ENCODE assay signal across 9 cellular contexts in the genomic region with DNA sequence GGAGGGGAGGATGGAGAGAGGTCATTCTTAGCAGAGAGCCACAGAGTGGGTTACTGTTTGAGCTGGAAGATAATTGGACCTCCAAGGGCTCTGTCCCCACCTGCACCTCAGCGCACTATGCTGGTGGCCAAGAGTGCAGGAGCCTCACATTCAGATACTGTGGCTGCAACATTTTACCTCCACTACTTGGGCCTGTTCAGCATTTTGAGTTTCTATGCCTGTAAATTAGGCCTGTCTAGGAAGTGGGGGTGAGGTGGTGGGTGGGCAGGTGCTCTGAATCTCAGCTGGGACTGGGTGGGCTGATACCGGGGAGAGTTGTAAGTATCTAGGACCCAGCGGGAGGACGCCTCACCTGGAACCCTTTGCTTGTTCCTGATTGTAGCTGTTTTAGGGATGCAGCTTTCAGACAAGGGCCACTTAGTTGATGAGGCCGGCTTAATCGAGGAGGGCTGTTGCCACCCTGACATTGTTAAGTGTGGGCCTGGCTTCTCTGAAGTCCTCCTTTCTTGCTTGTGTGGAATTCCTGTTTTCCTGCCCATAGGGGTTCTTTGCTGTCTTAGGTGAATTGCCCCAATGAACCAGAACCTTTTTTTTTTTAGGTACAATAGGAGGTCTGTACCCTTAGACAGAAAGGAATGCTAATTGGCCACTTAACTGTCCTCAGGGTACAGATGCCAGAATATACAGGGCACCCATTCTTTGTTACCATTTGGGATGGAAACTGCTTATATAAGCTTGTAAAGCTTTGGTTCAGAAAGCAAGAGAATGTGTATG.
DNase-seq lines count a peak whose midpoint lies in the region; ATAC-seq and TF ChIP-seq lines count a peak whose summit lies in the region.
"Had no signal": no experiment of that assay in that cellular context is flagged by ENCODE, and none has a peak within 500 bp of the region (broad histone marks: within the 10 kb centered on the region; RNA-seq: fewer than 3 reads in every experiment).

No MANE protein-coding gene starts in this region.

- ATAC-seq in foreskin keratinocyte: no peak

- H3K27ac ChIP-seq in SJCRH30: peak overlapping the region; percentile 82
- peak overlapping the region; percentile 45 for H3K27ac ChIP-seq in foreskin keratinocyte

- no peaks in the 10 kb centered on the region for H3K9me3 ChIP-seq in SJCRH30 (replicated peaks)

- no peaks in the 10 kb centered on the region for H3K36me3 ChIP-seq in SJCRH30

- H3K4me1 ChIP-seq in SJCRH30 (peaks cover 57% of the 10 kb centered on the region), foreskin keratinocyte (peaks cover 66% of the 10 kb centered on the region)

- H3K4me3 ChIP-seq in SJCRH30: no peak overlapping the region

- H3K27me3 ChIP-seq in SJCRH30 (no peaks in the 10 kb centered on the region), foreskin keratinocyte (no peaks in the 10 kb centered on the region)

- DNase-seq in ELF-1 (ENCODE audit: low read depth, low spot score) (peak; percentile 89), SJCRH30 (peak in 1 of 2 experiments; percentile 51), foreskin keratinocyte (no peak), renal cortical epithelial cell (ENCODE audit: low read depth) (peak; percentile 67), DMS79 (lab: John Stamatoyannopoulos, UW) (no peak), LoVo (ENCODE audit: low spot score) (no peak), cerebellar nuclear complex (lab: John Stamatoyannopoulos, UW) (no peak), middle frontal gyrus (ENCODE audit: extremely low spot score, low spot score) (no peak)
- DNase-seq: activated CD8-positive, alpha-beta memory T cell treated with anti-CD3 and anti-CD28 coated beads for 24 hours had no signal

- TF ChIP-seq CTCF in foreskin keratinocyte (conservative IDR thresholded peaks at IDR 0.05): no peak

Comparison
In these comparisons a context has a peak if more than half of its experiments do, and no peak if none do; other contexts are left out.
1. DNase-seq: peak in ELF-1 (single experiment) and renal cortical epithelial cell (single experiment); none in foreskin keratinocyte (0 of 2), DMS79 (single experiment), LoVo (single experiment), cerebellar nuclear complex (0 of 2) and middle frontal gyrus (single experiment).